Comparison of ENCODE assay signal across 8 cellular contexts in the genomic region with DNA sequence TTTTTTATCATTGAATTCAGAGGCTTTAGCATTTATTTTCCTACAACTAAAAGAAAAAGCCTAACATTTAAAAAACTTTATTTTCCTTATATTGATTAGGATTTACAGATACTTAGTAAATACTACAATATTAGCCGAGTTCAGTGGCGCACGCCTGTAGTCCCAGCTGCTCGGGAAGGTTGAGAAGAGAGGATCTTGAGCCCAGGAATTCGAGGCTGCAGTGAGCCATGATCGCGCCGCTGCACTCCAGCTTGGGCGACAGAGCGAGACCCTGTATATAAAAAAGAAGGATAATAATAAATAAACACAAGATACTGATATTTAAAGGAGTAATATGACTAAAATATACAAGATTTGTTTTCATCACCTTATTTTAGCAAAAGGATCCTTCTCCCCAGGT. TPM values are rescaled to one million over a fixed set of nuclear protein-coding genes. Genes with fewer than 3 reads are reported as not detected.
A peak's percentile ranks its signal among the peaks of the same experiment; 100 is the strongest.
DNase-seq lines count a peak whose midpoint lies in the region; ATAC-seq and TF ChIP-seq lines count a peak whose summit lies in the region.

No MANE protein-coding gene starts in this region.

- H2AFZ ChIP-seq in ACC112 (ENCODE audit: low read length, unreplicated experiment), result peak overlapping the region; percentile 29
- peak overlapping the region; percentile 74 for H2AFZ ChIP-seq in mammary epithelial cell (ENCODE audit: low read depth, low read length)

- peak overlapping the region; percentile 73 for H3K4me2 ChIP-seq in mammary epithelial cell (ENCODE audit: insufficient read depth, low read depth, low read length)

- 52% methylated on average over 10 of the region's 10 CpGs for WGBS in mammary epithelial cell (ENCODE audit: low coverage, missing lambda C conversion rate)

- ATAC-seq in GM21390 (IDR thresholded peaks at IDR 0.05; ENCODE audit: unreplicated experiment) (no peak), HG03432 (IDR thresholded peaks at IDR 0.05; ENCODE audit: unreplicated experiment) (no peak), HG03108 (IDR thresholded peaks at IDR 0.05; ENCODE audit: unreplicated experiment) (no peak)

- no peaks in the 10 kb centered on the region for H3K9me3 ChIP-seq in mammary epithelial cell (replicated peaks; ENCODE audit: insufficient read depth, low read length)

- H3K9ac ChIP-seq in mammary epithelial cell (ENCODE audit: insufficient read depth, low read length), result peak overlapping the region; percentile 28

- no peak for TF ChIP-seq CTCF in HL-60 (IDR thresholded peaks at IDR 0.05; ENCODE audit: insufficient read depth, low read length)
- TF ChIP-seq CTCF in mammary epithelial cell (conservative IDR thresholded peaks at IDR 0.05 in 1 of 2, IDR thresholded peaks at IDR 0.05 in 1 of 2; ENCODE audit: extremely low read depth in 1 of 2, insufficient read depth in 1 of 2, low read depth in 1 of 2, low read length in 2 of 2), result no peak

- H3K36me3 ChIP-seq in ACC112 (ENCODE audit: insufficient read depth, low read length), result 0 out of 2 replicates have a peak, but pooled peaks cover 3% of the 10 kb centered on the region
- peaks cover 2% of the 10 kb centered on the region for H3K36me3 ChIP-seq in mammary epithelial cell (ENCODE audit: insufficient read depth, low read length)

- H3K27me3 ChIP-seq in ACC112 (ENCODE audit: insufficient read depth, low read length) (no peaks in the 10 kb centered on the region), HL-60 (ENCODE audit: insufficient read depth, poor library complexity, severe bottlenecking) (no peaks in the 10 kb centered on the region), mammary epithelial cell (ENCODE audit: insufficient read depth, low read length) (no peaks in the 10 kb centered on the region)

- CTCF ChIA-PET in mammary epithelial cell (lab: Charles Lee; ENCODE audit: low non-redundant PET), result no interaction called here

- H3K79me2 ChIP-seq in ACC112 (ENCODE audit: control insufficient read depth, insufficient read depth, low read length, unreplicated experiment) (peaks cover 14% of the 10 kb centered on the region), mammary epithelial cell (ENCODE audit: insufficient read depth, low read length) (peaks cover 18% of the 10 kb centered on the region)

- dilution Hi-C loops in mammary epithelial cell (cut with HindIII; ENCODE audit: low sequenced_read_pairs), result no loop called here

- no peak for DNase-seq in HL-60 (ENCODE audit: low read depth in 1 of 2, low spot score in 1 of 2)
- DNase-seq in mammary epithelial cell, result no peak
- DNase-seq in midbrain (lab: John Stamatoyannopoulos, UW), result peak; percentile 18
- no peak for DNase-seq in NCI-H2029 treated with DMSO at 0.1 percent for 48 hours (lab: John Stamatoyannopoulos, UW)

- H4K20me1 ChIP-seq in mammary epithelial cell (ENCODE audit: insufficient read depth, low read length), result no peaks in the 10 kb centered on the region

- H3K27ac ChIP-seq in ACC112 (ENCODE audit: low read depth, low read length), result no peak overlapping the region
- peak overlapping the region; percentile 51 for H3K27ac ChIP-seq in HL-60 (replicated peaks)
- H3K27ac ChIP-seq in mammary epithelial cell (ENCODE audit: insufficient read depth, low read depth, low read length), result peak overlapping the region; percentile 19

- H3K4me1 ChIP-seq in ACC112 (ENCODE audit: control insufficient read depth, insufficient read depth, low read length, unreplicated experiment), result peaks cover 8% of the 10 kb centered on the region
- no peaks in the 10 kb centered on the region for H3K4me1 ChIP-seq in mammary epithelial cell (ENCODE audit: insufficient read depth, low read length)

- no TSS peak for BruUV-seq in mammary epithelial cell (replicated peaks; lab: Mats Ljungman, UMichigan)

- in situ Hi-C loops in mammary epithelial cell (cut with MboI; ENCODE audit: low sequenced_read_pairs in 2 of 2), result no loop called here

- intact Hi-C loops in mammary epithelial cell (cut with micrococcal nuclease), result loop anchor here (1.0 kb wide), 2 partner anchors 18 to 90 kb away; a partner anchor contains a TSS

- peak overlapping the region; percentile 97 for H3K4me3 ChIP-seq in ACC112 (ENCODE audit: low read depth, low read length)
- H3K4me3 ChIP-seq in HL-60 (replicated peaks; ENCODE audit: insufficient read depth, low read length), result peak overlapping the region; percentile 25
- peak overlapping the region; percentile 37 to 76 (median 59) for H3K4me3 ChIP-seq in mammary epithelial cell (replicated peaks in 1 of 3; ENCODE audit: insufficient read depth in 1 of 3, low read depth in 2 of 3, low read length in 3 of 3)

RNA-seq across cellular contexts. Expression of a gene that starts 0.7 kb away (rescaled TPM):
- total RNA-seq in mammary epithelial cell, result 1 to 10 TPM; 1.0 to 10.0 TPM
- 5.6 TPM for polyA plus RNA-seq in mammary epithelial cell
- polyA minus RNA-seq in mammary epithelial cell, result not detected

RNA-seq across cellular contexts. Expression of a gene that starts 18.1 kb away (rescaled TPM):
- 10 to 100 TPM; 10.5 to 15.2 TPM for total RNA-seq in mammary epithelial cell
- 15.0 TPM for polyA plus RNA-seq in mammary epithelial cell
- polyA minus RNA-seq in mammary epithelial cell, result 12.1 TPM

RNA-seq across cellular contexts. Expression of a gene that starts 18.2 kb away (rescaled TPM):
- total RNA-seq in mammary epithelial cell, result 10 to 100 TPM; 28.3 to 82.0 TPM
- polyA plus RNA-seq in mammary epithelial cell, result 93.3 TPM
- polyA minus RNA-seq in mammary epithelial cell, result 19.6 TPM

RNA-seq across cellular contexts. Expression of a gene that starts 42.2 kb away (rescaled TPM):
- total RNA-seq in mammary epithelial cell, result not detected
- not detected for polyA plus RNA-seq in mammary epithelial cell
- not detected for polyA minus RNA-seq in mammary epithelial cell

Comparison
In these comparisons a context has a peak if more than half of its experiments do, and no peak if none do; other contexts are left out.
1. H3K4me3 ChIP-seq: peak in every context shown above with its lines; median percentile 97 in ACC112; 59 in mammary epithelial cell; 25 in HL-60.